In genomic region chr13:75363371-75363770, GRCh38 we compare ENCODE assay signal across 16 cellular contexts.
DNase-seq lines count a peak whose midpoint lies in the region; ATAC-seq, FAIRE-seq and TF ChIP-seq lines count a peak whose summit lies in the region.
"Had no signal": no experiment of that assay in that cellular context is flagged by ENCODE, and none has a peak within 500 bp of the region (broad histone marks: within the 10 kb centered on the region; RNA-seq: fewer than 3 reads in every experiment).

No MANE protein-coding gene starts in this region.

- 65% methylated on average over 2 of the region's 3 CpGs for WGBS in mammary epithelial cell (ENCODE audit: low coverage, missing lambda C conversion rate)

- H3K27me3 Mint-ChIP-seq in astrocyte (ENCODE audit: low read depth, unreplicated experiment), result no peaks in the 10 kb centered on the region

- peak overlapping the region; percentile 56 for H3K27ac Mint-ChIP-seq in astrocyte (ENCODE audit: unreplicated experiment)
- H3K27ac Mint-ChIP-seq in stimulated activated effector memory CD8-positive, alpha-beta T cell treated with anti-CD3 and anti-CD28 coated beads, Interleukin-12 subunit alpha, Interleukin-12 subunit beta, amount 100 ng/mL, for 72 hours, result peak overlapping the region; percentile 30
- H3K27ac Mint-ChIP-seq: CD8-positive, alpha-beta T cell had no signal

- H2AFZ ChIP-seq in mammary epithelial cell (ENCODE audit: low read depth, low read length) (no peak overlapping the region), astrocyte (ENCODE audit: low read depth, low read length) (no peak overlapping the region)
- H2AFZ ChIP-seq: GM23248, PC-9 had no signal

- no peak for TF ChIP-seq POLR2A in breast epithelium (IDR thresholded peaks at IDR 0.05)

- H3K27me3 ChIP-seq in mammary epithelial cell (ENCODE audit: insufficient read depth, low read length) (no peaks in the 10 kb centered on the region), breast epithelium (no peaks in the 10 kb centered on the region), astrocyte (ENCODE audit: insufficient read depth, low read length) (no peaks in the 10 kb centered on the region)

- H3K4me3 ChIP-seq in mammary epithelial cell (replicated peaks in 1 of 3; ENCODE audit: insufficient read depth in 1 of 3, low read depth in 2 of 3, low read length in 3 of 3) (no peak overlapping the region), breast epithelium (no peak overlapping the region), astrocyte (ENCODE audit: insufficient read depth, low read depth, low read length) (no peak overlapping the region)
- H3K4me3 ChIP-seq: GM23248, PC-9, SK-N-MC had no signal

- H3K4me1 ChIP-seq in mammary epithelial cell (ENCODE audit: insufficient read depth, low read length), result peaks cover 60% of the 10 kb centered on the region
- H3K4me1 ChIP-seq in breast epithelium, result no peaks in the 10 kb centered on the region
- peaks cover 64% of the 10 kb centered on the region for H3K4me1 ChIP-seq in astrocyte (ENCODE audit: insufficient read depth, low read length)

- CTCF ChIA-PET in mammary epithelial cell (lab: Charles Lee; ENCODE audit: low non-redundant PET), result no interaction called here

- peaks cover 13% of the 10 kb centered on the region for H3K79me2 ChIP-seq in mammary epithelial cell (ENCODE audit: insufficient read depth, low read length)
- H3K79me2 ChIP-seq in astrocyte (ENCODE audit: insufficient read depth, low read length), result peaks cover 27% of the 10 kb centered on the region

- dilution Hi-C loops in mammary epithelial cell (cut with HindIII; ENCODE audit: low sequenced_read_pairs), result no loop called here

- H4K20me1 ChIP-seq in mammary epithelial cell (ENCODE audit: insufficient read depth, low read length) (no peaks in the 10 kb centered on the region), astrocyte (ENCODE audit: insufficient read depth, low read length) (no peaks in the 10 kb centered on the region)

- H3K9me3 Mint-ChIP-seq in astrocyte (ENCODE audit: unreplicated experiment), result no peaks in the 10 kb centered on the region
- no peaks in the 10 kb centered on the region for H3K9me3 Mint-ChIP-seq in stimulated activated effector memory CD8-positive, alpha-beta T cell treated with anti-CD3 and anti-CD28 coated beads, Interleukin-12 subunit alpha, Interleukin-12 subunit beta, amount 100 ng/mL, for 72 hours
- H3K9me3 Mint-ChIP-seq: CD8-positive, alpha-beta T cell had no signal

- no peak for DNase-seq in mammary epithelial cell
- DNase-seq in breast epithelium (ENCODE audit: low spot score in 2 of 2), result no peak
- no peak for DNase-seq in astrocyte (ENCODE audit: low read depth)
- no peak for DNase-seq in stimulated activated effector memory CD8-positive, alpha-beta T cell treated with anti-CD3 and anti-CD28 coated beads, Interleukin-12 subunit alpha, Interleukin-12 subunit beta, amount 100 ng/mL, for 72 hours (ENCODE audit: low spot score in 2 of 2)
- DNase-seq in NCI-H2029 (lab: John Stamatoyannopoulos, UW), result no peak
- no peak for DNase-seq in activated naive CD4-positive, alpha-beta T cell treated with Interleukin-2 at 50 U/mL for 16 hours
- DNase-seq: ACHN; CD8-positive, alpha-beta T cell; NCI-H1436 treated with DMSO at 0.1 percent for 48 hours; NCI-H2081 treated with DMSO at 0.1 percent for 48 hours; NCI-H524 treated with DMSO at 0.1 percent for 48 hours; PC-9 had no signal

- ATAC-seq in GM18511 (IDR thresholded peaks at IDR 0.05; ENCODE audit: unreplicated experiment), result peak; percentile 24
- no peak for ATAC-seq in stimulated activated effector memory CD8-positive, alpha-beta T cell treated with anti-CD3 and anti-CD28 coated beads, Interleukin-12 subunit alpha, Interleukin-12 subunit beta, amount 100 ng/mL, for 72 hours
- ATAC-seq: CD8-positive, alpha-beta T cell; HCT116 had no signal

- FAIRE-seq in astrocyte (lab: Jason Lieb, UNC), result no peak

- H3K4me3 Mint-ChIP-seq in astrocyte (ENCODE audit: unreplicated experiment), result no peak overlapping the region
- no peak overlapping the region for H3K4me3 Mint-ChIP-seq in stimulated activated effector memory CD8-positive, alpha-beta T cell treated with anti-CD3 and anti-CD28 coated beads, Interleukin-12 subunit alpha, Interleukin-12 subunit beta, amount 100 ng/mL, for 72 hours
- H3K4me3 Mint-ChIP-seq: CD8-positive, alpha-beta T cell had no signal

- H3K4me2 ChIP-seq in mammary epithelial cell (ENCODE audit: insufficient read depth, low read depth, low read length), result no peak overlapping the region
- no peak overlapping the region for H3K4me2 ChIP-seq in astrocyte (ENCODE audit: low read length)
- H3K4me2 ChIP-seq: PC-9 had no signal

- H3K4me1 Mint-ChIP-seq in astrocyte (ENCODE audit: low read depth, unreplicated experiment), result peaks cover 58% of the 10 kb centered on the region
- peaks cover 29% of the 10 kb centered on the region for H3K4me1 Mint-ChIP-seq in stimulated activated effector memory CD8-positive, alpha-beta T cell treated with anti-CD3 and anti-CD28 coated beads, Interleukin-12 subunit alpha, Interleukin-12 subunit beta, amount 100 ng/mL, for 72 hours

- no peaks in the 10 kb centered on the region for H3K9me3 ChIP-seq in mammary epithelial cell (replicated peaks; ENCODE audit: insufficient read depth, low read length)
- no peaks in the 10 kb centered on the region for H3K9me3 ChIP-seq in breast epithelium
- no peaks in the 10 kb centered on the region for H3K9me3 ChIP-seq in astrocyte (ENCODE audit: insufficient read depth, low read depth, low read length)

- intact Hi-C loops in mammary epithelial cell (cut with micrococcal nuclease), result loop anchor here (5.0 kb wide), 1 partner anchor 36 kb away; no protein-coding TSS in a partner anchor
- intact Hi-C loops in breast epithelium (cut with DNase I; ENCODE audit: low total_unique reads), result loop anchor here (5.0 kb wide), 1 partner anchor 1596 kb away; no protein-coding TSS in a partner anchor

- H3K27ac ChIP-seq in mammary epithelial cell (ENCODE audit: insufficient read depth, low read depth, low read length), result peak overlapping the region; percentile 33
- no peak overlapping the region for H3K27ac ChIP-seq in breast epithelium
- H3K27ac ChIP-seq in astrocyte (ENCODE audit: low read depth, low read length), result peak overlapping the region; percentile 15
- H3K27ac ChIP-seq: GM23248, PC-9, SK-N-MC had no signal

- no TSS peak for BruUV-seq in mammary epithelial cell (replicated peaks; lab: Mats Ljungman, UMichigan)

- H3K9ac ChIP-seq in mammary epithelial cell (ENCODE audit: insufficient read depth, low read length) (no peak overlapping the region), astrocyte (ENCODE audit: low read length) (no peak overlapping the region)
- H3K9ac ChIP-seq: GM23248 had no signal

- in situ Hi-C loops in mammary epithelial cell (cut with MboI; ENCODE audit: low sequenced_read_pairs in 2 of 2), result loop anchor here in 1 of 2 donors (10.0 kb wide), 1 partner anchor 181 kb away; the partner anchor contains the start of gene UCHL3

- no peaks in the 10 kb centered on the region for H3K36me3 Mint-ChIP-seq in astrocyte (ENCODE audit: low read depth, unreplicated experiment)
- peaks cover 6% of the 10 kb centered on the region for H3K36me3 Mint-ChIP-seq in stimulated activated effector memory CD8-positive, alpha-beta T cell treated with anti-CD3 and anti-CD28 coated beads, Interleukin-12 subunit alpha, Interleukin-12 subunit beta, amount 100 ng/mL, for 72 hours
- H3K36me3 Mint-ChIP-seq: CD8-positive, alpha-beta T cell had no signal

- TF ChIP-seq CTCF in mammary epithelial cell (conservative IDR thresholded peaks at IDR 0.05 in 1 of 2, IDR thresholded peaks at IDR 0.05 in 1 of 2; ENCODE audit: extremely low read depth in 1 of 2, insufficient read depth in 1 of 2, low read depth in 1 of 2, low read length in 2 of 2), result no peak
- no peak for TF ChIP-seq CTCF in breast epithelium (IDR thresholded peaks at IDR 0.05)
- no peak for TF ChIP-seq CTCF in astrocyte (IDR thresholded peaks at IDR 0.05; ENCODE audit: insufficient read depth, low read depth, low read length)

- H3K36me3 ChIP-seq in mammary epithelial cell (ENCODE audit: insufficient read depth, low read length) (no peaks in the 10 kb centered on the region), breast epithelium (no peaks in the 10 kb centered on the region), astrocyte (ENCODE audit: insufficient read depth, low read length) (no peaks in the 10 kb centered on the region)

Comparison
In these comparisons a context has a peak if more than half of its experiments do, and no peak if none do; other contexts are left out.
1. H3K27ac ChIP-seq: peak in mammary epithelial cell (single experiment) and astrocyte (single experiment); none in breast epithelium (0 of 2).